ENCODE assay signal across 17 cellular contexts in the genomic region with DNA sequence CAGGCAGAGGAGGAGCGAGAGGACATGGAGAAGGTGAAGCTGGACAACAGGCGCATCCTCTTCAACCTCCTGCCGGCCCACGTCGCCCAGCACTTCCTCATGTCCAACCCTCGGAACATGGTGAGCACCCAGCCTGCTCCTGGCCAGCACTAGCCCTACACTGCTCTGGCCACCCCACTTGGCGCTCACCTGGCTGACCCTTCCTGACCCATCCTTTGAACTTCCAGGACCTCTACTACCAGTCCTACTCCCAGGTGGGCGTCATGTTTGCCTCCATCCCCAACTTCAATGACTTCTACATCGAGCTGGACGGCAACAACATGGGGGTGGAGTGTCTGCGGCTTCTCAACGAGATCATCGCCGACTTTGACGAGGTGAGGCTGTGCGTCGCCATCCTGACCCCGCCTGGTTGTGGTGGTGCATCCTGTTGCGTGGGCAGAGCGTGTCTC.
"Had no signal": no experiment of that assay in that cellular context is flagged by ENCODE, and none has a peak within 500 bp of the region (broad histone marks: within the 10 kb centered on the region; RNA-seq: fewer than 3 reads in every experiment).

No MANE protein-coding gene starts in this region.

- H3K36me3 ChIP-seq: ovary, transverse colon had no signal

- H3K27ac Mint-ChIP-seq: activated CD4-positive, alpha-beta memory T cell treated with anti-CD3 and anti-CD28 coated beads for 36 hours; activated naive CD8-positive, alpha-beta T cell treated with anti-CD3 and anti-CD28 coated beads, Interleukin-2, amount 10 ng/mL, durations not matched to agents 7 days and 5 days; activated T-helper 1 cell treated with anti-CD3 and anti-CD28 coated beads, Interleukin-12 subunit alpha, Interleukin-12 subunit beta, Interleukin-2, Interleukin-4 antibody, amounts not matched to agents 30 ng/mL and 10 ng/mL and 1 ng/mL, durations not matched to agents 14 hours and 24 hours and 36 hours; brain had no signal

- H3K27ac ChIP-seq: dorsolateral prefrontal cortex, ovary, transverse colon, VCaP had no signal

- H3K27me3 ChIP-seq: dorsolateral prefrontal cortex, ovary, transverse colon had no signal

- H3K4me1 Mint-ChIP-seq: activated naive CD8-positive, alpha-beta T cell treated with anti-CD3 and anti-CD28 coated beads, Interleukin-2, amount 10 ng/mL, durations not matched to agents 7 days and 5 days; brain had no signal

- H3K4me1 ChIP-seq: transverse colon had no signal

- H3K9me3 ChIP-seq: ovary, transverse colon had no signal

- H3K4me3 ChIP-seq: dorsolateral prefrontal cortex, ovary, transverse colon had no signal

- ATAC-seq: left ventricle myocardium superior, Right ventricle myocardium inferior, SK-N-SH treated with all-trans-retinoic acid at 6 μM for 48 hours had no signal

- H3K27me3 Mint-ChIP-seq: brain had no signal

- H3K9me3 Mint-ChIP-seq: activated CD4-positive, alpha-beta memory T cell treated with anti-CD3 and anti-CD28 coated beads for 36 hours; activated naive CD8-positive, alpha-beta T cell treated with anti-CD3 and anti-CD28 coated beads, Interleukin-2, amount 10 ng/mL, durations not matched to agents 7 days and 5 days; activated T-helper 1 cell treated with anti-CD3 and anti-CD28 coated beads, Interleukin-12 subunit alpha, Interleukin-12 subunit beta, Interleukin-2, Interleukin-4 antibody, amounts not matched to agents 30 ng/mL and 10 ng/mL and 1 ng/mL, durations not matched to agents 14 hours and 24 hours and 36 hours; brain had no signal

- H3K36me3 Mint-ChIP-seq: activated CD4-positive, alpha-beta memory T cell treated with anti-CD3 and anti-CD28 coated beads for 36 hours; activated naive CD8-positive, alpha-beta T cell treated with anti-CD3 and anti-CD28 coated beads, Interleukin-2, amount 10 ng/mL, durations not matched to agents 7 days and 5 days had no signal

- H3K4me3 Mint-ChIP-seq: activated CD4-positive, alpha-beta memory T cell treated with anti-CD3 and anti-CD28 coated beads for 36 hours; activated naive CD8-positive, alpha-beta T cell treated with anti-CD3 and anti-CD28 coated beads, Interleukin-2, amount 10 ng/mL, durations not matched to agents 7 days and 5 days; activated T-helper 1 cell treated with anti-CD3 and anti-CD28 coated beads, Interleukin-12 subunit alpha, Interleukin-12 subunit beta, Interleukin-2, Interleukin-4 antibody, amounts not matched to agents 30 ng/mL and 10 ng/mL and 1 ng/mL, durations not matched to agents 14 hours and 24 hours and 36 hours; brain had no signal

- DNase-seq: activated CD4-positive, alpha-beta memory T cell treated with anti-CD3 and anti-CD28 coated beads for 36 hours; activated naive CD4-positive, alpha-beta T cell; activated naive CD8-positive, alpha-beta T cell treated with anti-CD3 and anti-CD28 coated beads, Interleukin-2, amount 10 ng/mL, durations not matched to agents 7 days and 5 days; cerebellar nuclear complex; left ventricle myocardium superior; mesendoderm; stimulated activated naive CD4-positive, alpha-beta T cell; substantia nigra; T-helper 1 cell; transverse colon had no signal
